In the genomic region with DNA sequence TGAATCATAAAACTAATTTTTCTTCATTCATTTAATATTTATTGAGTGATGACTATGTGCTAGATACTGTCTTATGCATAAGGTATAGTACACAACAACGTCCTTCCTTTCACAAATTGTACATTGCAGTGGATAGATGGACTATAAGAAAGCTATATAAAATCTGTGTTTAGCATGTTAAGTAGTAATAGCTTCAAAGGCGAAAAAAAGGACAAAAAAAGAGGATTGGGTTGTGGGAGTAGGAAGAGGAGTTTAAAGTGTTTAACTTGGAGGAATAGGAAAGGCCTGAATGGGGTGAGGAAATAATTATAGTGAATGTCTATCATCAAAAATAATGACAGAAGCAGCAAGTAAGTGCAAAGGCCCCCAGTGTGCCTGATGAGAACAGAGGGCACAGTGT, we compare ENCODE assay signal across 19 cellular contexts.
"Had no signal": no experiment of that assay in that cellular context is flagged by ENCODE, and none has a peak within 500 bp of the region (broad histone marks: within the 10 kb centered on the region; RNA-seq: fewer than 3 reads in every experiment).

No MANE protein-coding gene starts in this region.

- H3K9me3 ChIP-seq: SJSA1 had no signal

- DNase-seq: Karpas-422, KG1, MV-4-11, NCI-H1048, NCI-H1105, NCI-H1417, NCI-H1436 treated with DMSO at 0.1 percent for 48 hours, NCI-H1694, NCI-H1930, NCI-H2081, NCI-H2107, NCI-H524, NCI-H526 treated with DMSO at 0.1 percent for 48 hours, NCI-H774, Right ventricle myocardium superior, RPMI8226, SIG-M5 had no signal

- H3K4me3 ChIP-seq: SJSA1, SK-N-MC had no signal

- H3K27me3 ChIP-seq: SJSA1 had no signal

- H3K36me3 ChIP-seq: SJSA1 had no signal

- H3K27ac ChIP-seq: SJSA1, SK-N-MC had no signal
